9 cellular contexts compared by ENCODE assay signal in genomic region chr17:46940692-46941404, GRCh38.
DNase-seq lines count a peak whose midpoint lies in the region; ATAC-seq, FAIRE-seq and TF ChIP-seq lines count a peak whose summit lies in the region.
"Had no signal": no experiment of that assay in that cellular context is flagged by ENCODE, and none has a peak within 500 bp of the region (broad histone marks: within the 10 kb centered on the region; RNA-seq: fewer than 3 reads in every experiment).

No MANE protein-coding gene starts in this region.

- no peaks in the 10 kb centered on the region for H3K27me3 ChIP-seq in brain microvascular endothelial cell (replicated peaks)

- in situ Hi-C loops in brain microvascular endothelial cell (cut with HindIII; ENCODE audit: low pct_ligation_motif_present, low sequenced_read_pairs): no loop called here

- peak; percentile 51 for DNase-seq in D721Med (ENCODE audit: insufficient read length, low spot score)
- DNase-seq in HFF-Myc (ENCODE audit: extremely low read depth, low read depth): peak; percentile 60
- DNase-seq in NCI-H2171 (lab: John Stamatoyannopoulos, UW): peak; percentile 50
- peak; percentile 71 for DNase-seq in brain microvascular endothelial cell
- DNase-seq in islet precursor cell: peak; percentile 97
- peak; percentile 53 to 56 for DNase-seq in stimulated activated CD4-positive, alpha-beta T cell treated with anti-CD3 and anti-CD28 coated beads, Interleukin-1b, Interleukin-23, amount 100 ng/mL, for 4 hours (ENCODE audit: low read depth in 2 of 2)

- peak; percentile 97 for TF ChIP-seq CTCF in D721Med (IDR thresholded peaks at IDR 0.05; ENCODE audit: insufficient read depth, missing control alignments)
- peak; percentile 94 for TF ChIP-seq CTCF in HFF-Myc (IDR thresholded peaks at IDR 0.05; ENCODE audit: low read depth, low read length, missing control alignments)
- TF ChIP-seq CTCF in VCaP (conservative IDR thresholded peaks at IDR 0.05): peak; percentile 97
- TF ChIP-seq CTCF in brain microvascular endothelial cell (IDR thresholded peaks at IDR 0.05; ENCODE audit: low read depth, low read length, missing control alignments): peak; percentile 97

- peak overlapping the region; percentile 14; the same call in 1 of the 2 replicates for H3K27ac ChIP-seq in VCaP
- no peak overlapping the region for H3K27ac ChIP-seq in brain microvascular endothelial cell

- no peak for FAIRE-seq in D721Med (lab: Jason Lieb, UNC)
- FAIRE-seq: TTC549 had no signal

- H3K36me3 ChIP-seq in brain microvascular endothelial cell (replicated peaks): peaks cover 41% of the 10 kb centered on the region

- H3K4me3 ChIP-seq in HFF-Myc (replicated peaks; ENCODE audit: low read depth, low read length) (no peak overlapping the region), brain microvascular endothelial cell (ENCODE audit: low read depth, low read length) (no peak overlapping the region)

- no peak for ATAC-seq in HG03378 (IDR thresholded peaks at IDR 0.05; ENCODE audit: unreplicated experiment)
